Comparison of ENCODE assay signal across 14 cellular contexts in genomic region chr13:51455532-51455931, GRCh38.
"Had no signal": no experiment of that assay in that cellular context is flagged by ENCODE, and none has a peak within 500 bp of the region (broad histone marks: within the 10 kb centered on the region; RNA-seq: fewer than 3 reads in every experiment).

No MANE protein-coding gene starts in this region.

- H3K27ac Mint-ChIP-seq: endodermal cell had no signal

- H3K9me3 ChIP-seq: lower lobe of right lung, ovary, stomach, thoracic aorta had no signal

- ATAC-seq: lower lobe of right lung, SK-N-SH treated with all-trans-retinoic acid at 6 μM for 48 hours had no signal

- H3K36me3 ChIP-seq: ovary, thoracic aorta had no signal

- H3K27ac ChIP-seq: ovary, thoracic aorta had no signal

- DNase-seq: activated CD4-positive, alpha-beta T cell treated with anti-CD3 and anti-CD28 coated beads, Interleukin-2, amount 50 U/mL, for 1 hour; activated CD4-positive, CD25-positive, alpha-beta regulatory T cell; activated T-cell treated with anti-CD3 and anti-CD28 coated beads, Interleukin-2, amount 50 U/mL, for 48 hours; amniotic stem cell; endodermal cell; hypothalamus; lower lobe of right lung; stimulated activated CD4-positive, alpha-beta T cell treated with anti-CD3 and anti-CD28 coated beads, Interleukin-4, amount 100 ng/mL, for 1 hour; stimulated activated CD8-positive, alpha-beta memory T cell treated with anti-CD3 and anti-CD28 coated beads, Interleukin-4, amount 100 ng/mL, for 48 hours; stomach; T-helper 2 cell had no signal

- H3K4me3 ChIP-seq: ovary, thoracic aorta had no signal

- H3K27me3 ChIP-seq: ovary, stomach had no signal

- H3K4me3 Mint-ChIP-seq: endodermal cell had no signal
